ENCODE assay signal across 8 cellular contexts in the genomic region with DNA sequence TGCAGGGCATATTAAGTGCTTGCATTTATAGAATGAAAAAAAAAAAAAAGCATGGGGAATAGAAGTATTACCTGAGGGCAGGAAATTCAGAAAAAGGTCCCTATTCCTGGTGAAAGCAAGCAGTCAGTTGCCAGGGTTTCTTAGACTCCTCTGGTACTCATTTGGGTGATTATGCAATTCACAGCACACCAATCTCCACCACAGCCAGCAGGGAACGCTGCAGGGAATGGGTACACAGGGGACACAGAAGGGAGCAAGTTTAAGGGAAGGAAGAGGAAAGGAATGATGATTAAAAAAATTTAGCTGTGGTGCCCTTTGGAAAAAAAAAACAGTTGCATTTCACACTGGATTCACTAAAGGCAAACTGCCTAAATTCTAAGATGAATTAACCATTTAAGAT. TPM values are rescaled to one million over a fixed set of nuclear protein-coding genes. Genes with fewer than 3 reads are reported as not detected.
DNase-seq lines count a peak whose midpoint lies in the region; ATAC-seq and TF ChIP-seq lines count a peak whose summit lies in the region.

No MANE protein-coding gene starts in this region.

- WGBS in lung, 2 donors, result 9 to 10% methylated on average over 1 of the region's 1 CpG

- ATAC-seq in lung (ENCODE audit: insufficient read depth, low FRiP score) (peak; percentile 42), HG03378 (IDR thresholded peaks at IDR 0.05; ENCODE audit: unreplicated experiment) (no peak), HG02981 (IDR thresholded peaks at IDR 0.05; ENCODE audit: unreplicated experiment) (no peak)

- H3K27ac ChIP-seq in lung (ENCODE audit: low read depth in 1 of 2, low read length in 1 of 2), result peak overlapping the region in 1 of 2 donors; percentile 67

- H3K4me1 ChIP-seq in lung (ENCODE audit: control insufficient read depth in 2 of 2, insufficient read depth in 2 of 2, low read length in 2 of 2), result peaks cover 8 to 10% of the 10 kb centered on the region in 2 donors

- TF ChIP-seq CTCF in GM06990 (IDR thresholded peaks at IDR 0.05; ENCODE audit: insufficient read depth, low read length, poor library complexity, severe bottlenecking) (peak; percentile 13), lung (IDR thresholded peaks at IDR 0.05; ENCODE audit: control extremely low read depth, extremely low read depth) (no peak)

- H3K9me3 ChIP-seq in lung (ENCODE audit: control insufficient read depth in 2 of 2, insufficient read depth in 1 of 2, low read length in 1 of 2), result no peaks in the 10 kb centered on the region

- H3K36me3 ChIP-seq in GM06990 (ENCODE audit: control insufficient read depth, insufficient read depth, low read length) (no peaks in the 10 kb centered on the region), lung (ENCODE audit: control insufficient read depth in 2 of 2, insufficient read depth in 2 of 2, low read length in 2 of 2) (no peaks in the 10 kb centered on the region)

- H3K27me3 ChIP-seq in GM06990 (replicated peaks; ENCODE audit: control insufficient read depth, insufficient read depth, low read length) (no peaks in the 10 kb centered on the region), lung (ENCODE audit: control insufficient read depth, insufficient read depth) (no peaks in the 10 kb centered on the region)

- no peak for DNase-seq in GM06990 (ENCODE audit: extremely low read depth, insufficient read length)
- peak; percentile 11 for DNase-seq in NCI-H1694 treated with DMSO at 0.1 percent for 48 hours (lab: John Stamatoyannopoulos, UW)
- peak; percentile 50 for DNase-seq in cerebellar cortex (ENCODE audit: low spot score)
- no peak for DNase-seq in lung (ENCODE audit: low spot score)
- no peak for DNase-seq in KG1 (lab: John Stamatoyannopoulos, UW)
- DNase-seq in stimulated activated CD4-positive, alpha-beta T cell treated with anti-CD3 and anti-CD28 coated beads, Interleukin-4, amount 100 ng/mL, for 1 hour, result no peak

- H3K4me3 ChIP-seq in GM06990 (replicated peaks; ENCODE audit: low read depth, low read length), result no peak overlapping the region
- H3K4me3 ChIP-seq in lung, result no peak overlapping the region

RNA-seq across cellular contexts. Expression of a gene that starts 14.2 kb away (rescaled TPM):
- 10 to 100 TPM; 26.6 to 55.1 TPM for total RNA-seq in lung
- 10 to 100 TPM in 1 of 2 donors, 1 to 10 TPM in 1; 5.0 to 10.4 TPM for polyA plus RNA-seq in lung

Comparison
In these comparisons a context has a peak if more than half of its experiments do, and no peak if none do; other contexts are left out.
1. DNase-seq: peak in NCI-H1694 treated with DMSO at 0.1 percent for 48 hours (single experiment) and cerebellar cortex (single experiment); none in GM06990 (single experiment), lung (single experiment), KG1 (single experiment) and stimulated activated CD4-positive, alpha-beta T cell treated with anti-CD3 and anti-CD28 coated beads, Interleukin-4, amount 100 ng/mL, for 1 hour (single experiment).